ENCODE assay signal across 2 cellular contexts in genomic region chr3:45628746-45629145, GRCh38.
TF ChIP-seq lines count a peak whose summit lies in the region.

No MANE protein-coding gene starts in this region.

TF ChIP-seq in IMR-90, 13 proteins besides CTCF, POLR2A, EP300 and RAD21:
- TF ChIP-seq MAZ (IDR thresholded peaks at IDR 0.05; ENCODE audit: borderline replicate concordance, low read depth, low read length) (no peak), RFX5 (IDR thresholded peaks at IDR 0.05; ENCODE audit: low read depth, low read length) (no peak), CEBPB (IDR thresholded peaks at IDR 0.05; ENCODE audit: low read depth, low read length) (0 out of 2 replicates have a peak, but pooled peaks have one; percentile 24), CHD1 (IDR thresholded peaks at IDR 0.05; ENCODE audit: low read depth, low read length) (no peak), MXI1 (IDR thresholded peaks at IDR 0.05; ENCODE audit: borderline replicate concordance, low read depth, low read length) (no peak), USF2 (IDR thresholded peaks at IDR 0.05; ENCODE audit: low read depth, low read length) (no peak)

TF ChIP-seq in SK-N-SH, 30 proteins besides CTCF, POLR2A, EP300 and RAD21 (continued from another document):
- TF ChIP-seq USF1 (IDR thresholded peaks at IDR 0.05; ENCODE audit: borderline replicate concordance, low read depth) (no peak), RXRA (IDR thresholded peaks at IDR 0.05; ENCODE audit: borderline replicate concordance, low read depth) (no peak), NFIC (IDR thresholded peaks at IDR 0.05; ENCODE audit: borderline replicate concordance) (no peak), SMC3 (IDR thresholded peaks at IDR 0.05; ENCODE audit: low read depth, low read length) (no peak), ZBTB33 (IDR thresholded peaks at IDR 0.05; ENCODE audit: borderline replicate concordance, low read depth) (no peak), JUND (IDR thresholded peaks at IDR 0.05) (0 out of 2 replicates have a peak, but pooled peaks have one; percentile 8), MXI1 (IDR thresholded peaks at IDR 0.05; ENCODE audit: low read depth, low read length) (peak; percentile 54; the same call in 1 of the 2 replicates), MEF2A (IDR thresholded peaks at IDR 0.05; ENCODE audit: borderline replicate concordance, low read depth) (no peak), RFX5 (IDR thresholded peaks at IDR 0.05; ENCODE audit: low read length) (no peak), FOSL2 (IDR thresholded peaks at IDR 0.05; ENCODE audit: borderline replicate concordance, low read depth) (no peak), EZH2phosphoT487 (IDR thresholded peaks at IDR 0.05; ENCODE audit: borderline replicate concordance, low read depth) (no peak), USF2 (IDR thresholded peaks at IDR 0.05; ENCODE audit: borderline replicate concordance, low read depth, low read length) (no peak), POLR2AphosphoS5 (IDR thresholded peaks at IDR 0.05; ENCODE audit: low read depth, low read length) (peak; percentile 57; the same call in 1 of the 2 replicates), NRF1 (IDR thresholded peaks at IDR 0.05; ENCODE audit: low read depth, low read length) (no peak), MAX (IDR thresholded peaks at IDR 0.05; ENCODE audit: low read depth) (0 out of 2 replicates have a peak, but pooled peaks have one; percentile 19), FOXM1 (IDR thresholded peaks at IDR 0.05; ENCODE audit: low read depth) (no peak), ELF1 (IDR thresholded peaks at IDR 0.05) (no peak), TAF1 (IDR thresholded peaks at IDR 0.05; ENCODE audit: borderline replicate concordance, low read depth, low read length) (no peak), FOXJ3 (CRISPR knock-in tag; IDR thresholded peaks at IDR 0.05) (no peak), SIN3A (IDR thresholded peaks at IDR 0.05; ENCODE audit: borderline replicate concordance, low read depth, low read length) (no peak), REST (IDR thresholded peaks at IDR 0.05; ENCODE audit: low read depth, low read length) (no peak), TCF12 (IDR thresholded peaks at IDR 0.05) (peak; percentile 91), GABPA (IDR thresholded peaks at IDR 0.05; ENCODE audit: low read depth) (no peak), YY1 (IDR thresholded peaks at IDR 0.05; ENCODE audit: low read depth) (no peak), PBX3 (IDR thresholded peaks at IDR 0.05) (peak; percentile 82), IRF3 (IDR thresholded peaks at IDR 0.05; ENCODE audit: low read depth, low read length) (no peak), TEAD4 (IDR thresholded peaks at IDR 0.05; ENCODE audit: borderline replicate concordance, insufficient read depth) (0 out of 2 replicates have a peak, but pooled peaks have one; percentile 40), GATA2 (CRISPR knock-in tag; IDR thresholded peaks at IDR 0.05) (peak; percentile 73), CHD2 (IDR thresholded peaks at IDR 0.05; ENCODE audit: low read length, partially characterized antibody) (peak; percentile 13)
